21 cellular contexts compared by ENCODE assay signal in genomic region chr5:135829179-135829578, GRCh38. TPM values are rescaled to one million over a fixed set of nuclear protein-coding genes. Genes with fewer than 3 reads are reported as not detected.
"Had no signal": no experiment of that assay in that cellular context is flagged by ENCODE, and none has a peak within 500 bp of the region (broad histone marks: within the 10 kb centered on the region; RNA-seq: fewer than 3 reads in every experiment).

No MANE protein-coding gene starts in this region.

- DNase-seq: cerebellar nuclear complex; erythroblast; foreskin melanocyte; hippocampal formation; kidney glomerular epithelial cell; mammary epithelial cell; naive thymus-derived CD8-positive, alpha-beta T cell; retina; stimulated activated CD4-positive, alpha-beta T cell treated with anti-CD3 and anti-CD28 coated beads, Interleukin-4, amount 100 ng/mL, for 24 hours; stimulated activated naive CD8-positive, alpha-beta T cell treated with anti-CD3 and anti-CD28 coated beads, Interleukin-15, amount 100 ng/mL, for 72 hours; testis had no signal

- H3K9me3 ChIP-seq: psoas muscle, right lobe of liver, testis, tibial nerve had no signal

- H3K4me3 ChIP-seq: psoas muscle, right lobe of liver, testis, tibial nerve had no signal

- H3K9me3 Mint-ChIP-seq: dendritic cell treated with granulocyte-macrophage colony-stimulating factor and Interleukin-4, amounts not matched to agents 40 ng/mL and 50 ng/mL, for 4 days; stimulated activated memory B cell treated with anti-CD40 and anti-IgM and Interleukin-4, amounts not matched to agents 10 μg/mL and 1 μg/mL and 100 μg/mL, for 72 hours; stimulated activated naive CD8-positive, alpha-beta T cell treated with anti-CD3 and anti-CD28 coated beads, Interleukin-15, amount 100 ng/mL, for 72 hours had no signal

- H3K4me3 Mint-ChIP-seq: dendritic cell treated with granulocyte-macrophage colony-stimulating factor and Interleukin-4, amounts not matched to agents 40 ng/mL and 50 ng/mL, for 4 days; naive thymus-derived CD8-positive, alpha-beta T cell; stimulated activated memory B cell treated with anti-CD40 and anti-IgM and Interleukin-4, amounts not matched to agents 10 μg/mL and 1 μg/mL and 100 μg/mL, for 72 hours; stimulated activated naive CD8-positive, alpha-beta T cell treated with anti-CD3 and anti-CD28 coated beads, Interleukin-15, amount 100 ng/mL, for 72 hours had no signal

- H3K36me3 Mint-ChIP-seq: stimulated activated memory B cell treated with anti-CD40 and anti-IgM and Interleukin-4, amounts not matched to agents 10 μg/mL and 1 μg/mL and 100 μg/mL, for 72 hours had no signal

- ATAC-seq: naive thymus-derived CD8-positive, alpha-beta T cell; right lobe of liver; stimulated activated memory B cell treated with anti-CD40 and anti-IgM and Interleukin-4, amounts not matched to agents 10 μg/mL and 1 μg/mL and 100 μg/mL, for 72 hours; stimulated activated naive CD8-positive, alpha-beta T cell treated with anti-CD3 and anti-CD28 coated beads, Interleukin-15, amount 100 ng/mL, for 72 hours had no signal

- H3K27ac ChIP-seq: parathyroid adenoma, psoas muscle, right lobe of liver, testis, tibial nerve had no signal

- H3K4me1 ChIP-seq: psoas muscle, right lobe of liver had no signal

- H3K36me3 ChIP-seq: right lobe of liver, tibial nerve had no signal

- H3K27me3 ChIP-seq: right lobe of liver, testis had no signal

- H3K27ac Mint-ChIP-seq: naive thymus-derived CD8-positive, alpha-beta T cell; stimulated activated memory B cell treated with anti-CD40 and anti-IgM and Interleukin-4, amounts not matched to agents 10 μg/mL and 1 μg/mL and 100 μg/mL, for 72 hours; stimulated activated naive CD8-positive, alpha-beta T cell treated with anti-CD3 and anti-CD28 coated beads, Interleukin-15, amount 100 ng/mL, for 72 hours had no signal

RNA-seq across cellular contexts. Expression of gene SLC25A48, which starts 5.3 kb away (rescaled TPM):
- total RNA-seq: endothelial cell of umbilical vein; mesenteric fat pad; mononuclear cell; naive thymus-derived CD8-positive, alpha-beta T cell; ureter had no signal
- polyA plus RNA-seq: endothelial cell of umbilical vein; naive thymus-derived CD8-positive, alpha-beta T cell had no signal
